1 cellular context compared by ENCODE assay signal in the genomic region with DNA sequence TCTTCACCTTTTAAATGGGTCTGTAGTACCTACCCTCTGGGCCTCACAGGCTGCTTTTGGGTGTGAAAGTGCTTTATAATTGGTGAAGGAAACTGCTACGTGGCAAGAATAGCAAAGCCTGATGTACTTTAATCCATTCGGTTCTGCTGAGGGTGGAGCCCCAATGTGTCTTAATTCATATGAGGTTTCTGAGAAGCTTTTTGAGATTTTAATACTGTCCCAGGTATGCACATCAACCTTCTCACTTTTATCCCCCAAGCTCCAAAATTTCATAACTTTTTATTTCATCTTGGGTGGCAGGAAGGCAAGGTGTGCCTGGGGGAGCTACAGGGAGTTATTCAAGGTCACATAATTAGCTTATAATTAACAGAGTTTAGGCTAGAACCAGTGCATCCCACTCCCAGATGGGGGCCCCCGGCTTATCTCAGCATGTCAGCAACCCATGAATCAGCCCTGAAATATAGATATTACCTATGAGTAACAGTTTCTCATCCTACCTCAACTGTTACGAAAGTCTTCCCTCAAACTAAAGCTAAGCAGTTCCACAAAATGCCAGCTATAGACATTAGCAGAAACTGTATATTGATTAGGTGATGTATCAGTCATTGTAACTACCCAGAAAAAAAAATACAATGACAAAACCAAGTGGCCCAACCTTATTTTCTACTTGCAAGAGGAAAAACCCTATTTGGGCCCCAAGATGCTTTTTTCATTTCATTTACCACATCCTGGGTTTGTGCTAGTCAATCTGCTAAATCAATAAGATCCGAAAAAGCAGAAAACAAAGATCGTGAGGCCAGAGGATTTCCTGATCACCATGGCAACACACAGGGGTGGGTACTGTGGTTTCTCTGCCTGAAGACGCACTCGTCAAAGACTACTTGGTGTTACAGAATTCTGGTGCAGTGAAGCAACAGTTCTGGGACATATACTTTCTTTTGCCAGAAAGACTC.
A peak's percentile ranks its signal among the peaks of the same experiment; 100 is the strongest.
TF ChIP-seq lines count a peak whose summit lies in the region.

No MANE protein-coding gene starts in this region.

TF ChIP-seq in A549, 52 proteins besides CTCF, POLR2A, EP300 and RAD21 (continued from another document):
- TF ChIP-seq MAZ (IDR thresholded peaks at IDR 0.05; ENCODE audit: borderline replicate concordance, low read depth, low read length) (no peak), CEBPB (IDR thresholded peaks at IDR 0.05) (peak; percentile 72 to 83), POLR2AphosphoS2 (conservative IDR thresholded peaks at IDR 0.05; ENCODE audit: low read length) (no peak), HEYL (CRISPR knock-in tag; IDR thresholded peaks at IDR 0.05) (no peak), FOSL2 (IDR thresholded peaks at IDR 0.05) (peak; percentile 89), FOSL2 (CRISPR knock-in tag; IDR thresholded peaks at IDR 0.05) (peak; percentile 71), GATA3 (IDR thresholded peaks at IDR 0.05; ENCODE audit: borderline replicate concordance) (peak; percentile 83; the same call in 1 of the 2 replicates), MAFK (IDR thresholded peaks at IDR 0.05; ENCODE audit: partially characterized antibody) (no peak), JUN (IDR thresholded peaks at IDR 0.05) (peak; percentile 64 to 84; a peak in 4 of 5 replicates), JUNB (IDR thresholded peaks at IDR 0.05) (peak; percentile 95), SMC3 (IDR thresholded peaks at IDR 0.05) (peak; percentile 33; the same call in 2 of the 3 replicates), NPAS2 (CRISPR knock-in tag; IDR thresholded peaks at IDR 0.05; ENCODE audit: borderline replicate concordance) (no peak), HOXB13 (CRISPR knock-in tag; IDR thresholded peaks at IDR 0.05; ENCODE audit: low read depth) (no peak)
- TF ChIP-seq, protein P1, sequence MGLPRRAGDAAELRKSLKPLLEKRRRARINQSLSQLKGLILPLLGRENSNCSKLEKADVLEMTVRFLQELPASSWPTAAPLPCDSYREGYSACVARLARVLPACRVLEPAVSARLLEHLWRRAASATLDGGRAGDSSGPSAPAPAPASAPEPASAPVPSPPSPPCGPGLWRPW (IDR thresholded peaks at IDR 0.05) = peak; percentile 62
- TF ChIP-seq, protein P2, sequence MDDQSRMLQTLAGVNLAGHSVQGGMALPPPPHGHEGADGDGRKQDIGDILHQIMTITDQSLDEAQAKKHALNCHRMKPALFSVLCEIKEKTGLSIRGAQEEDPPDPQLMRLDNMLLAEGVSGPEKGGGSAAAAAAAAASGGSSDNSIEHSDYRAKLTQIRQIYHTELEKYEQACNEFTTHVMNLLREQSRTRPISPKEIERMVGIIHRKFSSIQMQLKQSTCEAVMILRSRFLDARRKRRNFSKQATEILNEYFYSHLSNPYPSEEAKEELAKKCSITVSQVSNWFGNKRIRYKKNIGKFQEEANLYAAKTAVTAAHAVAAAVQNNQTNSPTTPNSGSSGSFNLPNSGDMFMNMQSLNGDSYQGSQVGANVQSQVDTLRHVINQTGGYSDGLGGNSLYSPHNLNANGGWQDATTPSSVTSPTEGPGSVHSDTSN (IDR thresholded peaks at IDR 0.05) = peak; percentile 67
- TF ChIP-seq, protein P3, sequence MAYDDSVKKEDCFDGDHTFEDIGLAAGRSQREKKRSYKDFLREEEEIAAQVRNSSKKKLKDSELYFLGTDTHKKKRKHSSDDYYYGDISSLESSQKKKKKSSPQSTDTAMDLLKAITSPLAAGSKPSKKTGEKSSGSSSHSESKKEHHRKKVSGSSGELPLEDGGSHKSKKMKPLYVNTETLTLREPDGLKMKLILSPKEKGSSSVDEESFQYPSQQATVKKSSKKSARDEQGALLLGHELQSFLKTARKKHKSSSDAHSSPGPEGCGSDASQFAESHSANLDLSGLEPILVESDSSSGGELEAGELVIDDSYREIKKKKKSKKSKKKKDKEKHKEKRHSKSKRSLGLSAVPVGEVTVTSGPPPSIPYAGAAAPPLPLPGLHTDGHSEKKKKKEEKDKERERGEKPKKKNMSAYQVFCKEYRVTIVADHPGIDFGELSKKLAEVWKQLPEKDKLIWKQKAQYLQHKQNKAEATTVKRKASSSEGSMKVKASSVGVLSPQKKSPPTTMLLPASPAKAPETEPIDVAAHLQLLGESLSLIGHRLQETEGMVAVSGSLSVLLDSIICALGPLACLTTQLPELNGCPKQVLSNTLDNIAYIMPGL (CRISPR knock-in tag; IDR thresholded peaks at IDR 0.05; ENCODE audit: borderline replicate concordance) = no peak
- TF ChIP-seq, protein P4, sequence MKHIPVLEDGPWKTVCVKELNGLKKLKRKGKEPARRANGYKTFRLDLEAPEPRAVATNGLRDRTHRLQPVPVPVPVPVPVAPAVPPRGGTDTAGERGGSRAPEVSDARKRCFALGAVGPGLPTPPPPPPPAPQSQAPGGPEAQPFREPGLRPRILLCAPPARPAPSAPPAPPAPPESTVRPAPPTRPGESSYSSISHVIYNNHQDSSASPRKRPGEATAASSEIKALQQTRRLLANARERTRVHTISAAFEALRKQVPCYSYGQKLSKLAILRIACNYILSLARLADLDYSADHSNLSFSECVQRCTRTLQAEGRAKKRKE (CRISPR knock-in tag; IDR thresholded peaks at IDR 0.05; ENCODE audit: low read depth) = no peak
